In genomic region chrX:83916525-83916924, GRCh38 we compare ENCODE assay signal across 10 cellular contexts. TPM values are rescaled to one million over a fixed set of nuclear protein-coding genes. Genes with fewer than 3 reads are reported as not detected.
A peak's percentile ranks its signal among the peaks of the same experiment; 100 is the strongest.
DNase-seq lines count a peak whose midpoint lies in the region; ATAC-seq and TF ChIP-seq lines count a peak whose summit lies in the region.
"Had no signal": no experiment of that assay in that cellular context is flagged by ENCODE, and none has a peak within 500 bp of the region (broad histone marks: within the 10 kb centered on the region; RNA-seq: fewer than 3 reads in every experiment).

No MANE protein-coding gene starts in this region.

- no peaks in the 10 kb centered on the region for H3K27me3 ChIP-seq in H7 (ENCODE audit: control insufficient read depth, insufficient read depth, low read length)
- H3K27me3 ChIP-seq in RWPE2 (ENCODE audit: insufficient read depth, poor library complexity, severe bottlenecking) = no peaks in the 10 kb centered on the region
- no peaks in the 10 kb centered on the region for H3K27me3 ChIP-seq in vagina

- H3K4me3 ChIP-seq in H7 (ENCODE audit: insufficient read depth, low read depth, low read length) (no peak overlapping the region), RWPE2 (ENCODE audit: severe bottlenecking) (no peak overlapping the region), vagina (no peak overlapping the region)

- TF ChIP-seq POLR2A in vagina (IDR thresholded peaks at IDR 0.05) = no peak

- H3K36me3 ChIP-seq in H7 (replicated peaks; ENCODE audit: control insufficient read depth, insufficient read depth, low read length) = no peaks in the 10 kb centered on the region
- H3K36me3 ChIP-seq in RWPE2 (ENCODE audit: low read depth) = no peaks in the 10 kb centered on the region
- H3K36me3 ChIP-seq in vagina = no peaks in the 10 kb centered on the region

- H3K27ac ChIP-seq in RWPE2 (ENCODE audit: poor library complexity, severe bottlenecking) = no peak overlapping the region
- no peak overlapping the region for H3K27ac ChIP-seq in vagina

- H3K4me1 ChIP-seq in RWPE2 (ENCODE audit: insufficient read depth, poor library complexity, severe bottlenecking) = no peaks in the 10 kb centered on the region
- H3K4me1 ChIP-seq in vagina = no peaks in the 10 kb centered on the region

- DNase-seq in DMS53 (lab: John Stamatoyannopoulos, UW) (peak; percentile 58), H7 (peak; percentile 10), RWPE2 (ENCODE audit: low spot score) (no peak), iPS-NIHi11 (ENCODE audit: low spot score) (peak; percentile 19), vagina (ENCODE audit: extremely low spot score in 2 of 2) (no peak)
- DNase-seq: occipital lobe had no signal

- ATAC-seq in RWPE2 (ENCODE audit: low read depth) = no peak
- no peak for ATAC-seq in HG03108 (IDR thresholded peaks at IDR 0.05; ENCODE audit: unreplicated experiment)
- no peak for ATAC-seq in GM19023 (IDR thresholded peaks at IDR 0.05; ENCODE audit: unreplicated experiment)
- ATAC-seq in HG03460 (IDR thresholded peaks at IDR 0.05; ENCODE audit: unreplicated experiment) = no peak

- intact Hi-C loops in vagina (cut with DNase I) = no loop called here

- no peaks in the 10 kb centered on the region for H3K9me3 ChIP-seq in RWPE2 (ENCODE audit: severe bottlenecking)
- no peaks in the 10 kb centered on the region for H3K9me3 ChIP-seq in vagina

- TF ChIP-seq CTCF in RWPE2 (IDR thresholded peaks at IDR 0.05; ENCODE audit: poor library complexity, severe bottlenecking) (peak; percentile 48), vagina (IDR thresholded peaks at IDR 0.05) (no peak)

RNA-seq across cellular contexts. Expression of gene CYLC1, which starts 55.6 kb away (rescaled TPM):
- not detected in 2 replicates for total RNA-seq in H7 (2014; rRNA removed; shearing (Covaris generic))
- not detected for total RNA-seq in vagina
- total RNA-seq: T-helper 1 cell treated with Interleukin-12 subunit alpha and Interleukin-12 subunit beta and Interleukin-4 antibody, amounts not matched to agents 30 ng/mL and 1 ng/mL, for 36 hours had no signal

Comparison
In these comparisons a context has a peak if more than half of its experiments do, and no peak if none do; other contexts are left out.
1. DNase-seq: peak in DMS53 (single experiment), H7 (single experiment) and iPS-NIHi11 (single experiment); none in RWPE2 (single experiment) and vagina (0 of 2).